29 cellular contexts compared by ENCODE assay signal in the genomic region with DNA sequence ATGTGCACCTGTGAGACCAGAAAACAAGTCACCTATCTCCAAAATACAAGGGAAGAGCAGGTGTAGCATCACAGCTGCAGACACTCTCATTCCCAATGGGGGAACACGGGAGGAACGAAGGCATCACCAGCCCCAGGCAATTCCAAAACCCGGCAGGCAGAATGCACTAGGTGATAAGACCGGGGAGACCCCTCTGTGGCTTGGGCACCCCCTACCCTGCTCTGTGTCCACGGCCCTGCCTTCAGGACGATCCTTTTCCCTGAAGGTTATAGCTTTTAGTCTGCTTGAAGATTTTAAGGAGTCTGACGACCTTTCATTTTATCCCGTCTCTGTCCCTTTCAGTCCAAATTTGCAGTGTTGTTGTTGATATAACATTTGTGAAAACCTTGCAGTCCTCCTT. TPM values are rescaled to one million over a fixed set of nuclear protein-coding genes. Genes with fewer than 3 reads are reported as not detected.
"Had no signal": no experiment of that assay in that cellular context is flagged by ENCODE, and none has a peak within 500 bp of the region (broad histone marks: within the 10 kb centered on the region; RNA-seq: fewer than 3 reads in every experiment).

No MANE protein-coding gene starts in this region.

- H3K27ac ChIP-seq: breast epithelium, esophagus muscularis mucosa, foreskin keratinocyte, heart left ventricle, left ventricle myocardium inferior, parathyroid adenoma, spleen, tibial nerve, vagina had no signal

- H3K9me3 ChIP-seq: esophagus muscularis mucosa, heart left ventricle, left ventricle myocardium inferior, mucosa of descending colon, spleen, vagina had no signal

- H3K9ac ChIP-seq: parathyroid adenoma had no signal

- H3K4me3 ChIP-seq: breast epithelium, esophagus muscularis mucosa, heart left ventricle, left ventricle myocardium inferior, lung, mucosa of descending colon, spleen, tibial nerve, vagina had no signal

- H3K27ac Mint-ChIP-seq: activated CD4-positive, alpha-beta T cell treated with anti-CD3 and anti-CD28 coated beads for 36 hours; activated CD8-positive, alpha-beta T cell treated with anti-CD3 and anti-CD28 coated beads, Interleukin-2, amount 10 ng/mL, durations not matched to agents 7 days and 5 days; activated naive CD4-positive, alpha-beta T cell treated with anti-CD3 and anti-CD28 coated beads, Interleukin-2, amount 10 ng/mL, durations not matched to agents 7 days and 5 days; nephron progenitor cell; T-helper 2 cell treated with Interferon-gamma antibody and Interleukin-4, amounts not matched to agents 5 μg/mL and 100 μg/mL, for 36 hours had no signal

- H3K27me3 Mint-ChIP-seq: activated CD4-positive, alpha-beta T cell treated with anti-CD3 and anti-CD28 coated beads for 36 hours had no signal

- H3K4me3 Mint-ChIP-seq: activated CD4-positive, alpha-beta T cell treated with anti-CD3 and anti-CD28 coated beads for 36 hours; activated CD8-positive, alpha-beta T cell treated with anti-CD3 and anti-CD28 coated beads, Interleukin-2, amount 10 ng/mL, durations not matched to agents 7 days and 5 days; activated naive CD4-positive, alpha-beta T cell treated with anti-CD3 and anti-CD28 coated beads, Interleukin-2, amount 10 ng/mL, durations not matched to agents 7 days and 5 days; nephron progenitor cell; T-helper 2 cell treated with Interferon-gamma antibody and Interleukin-4, amounts not matched to agents 5 μg/mL and 100 μg/mL, for 36 hours had no signal

- H3K4me1 ChIP-seq: breast epithelium, foreskin keratinocyte, parathyroid adenoma, vagina had no signal

- H3K36me3 ChIP-seq: breast epithelium, esophagus muscularis mucosa, left ventricle myocardium inferior, tibial nerve, vagina had no signal

- DNase-seq: activated CD4-positive, alpha-beta T cell treated with anti-CD3 and anti-CD28 coated beads for 36 hours; activated CD4-positive, CD25-positive, alpha-beta regulatory T cell; activated CD8-positive, alpha-beta T cell treated with anti-CD3 and anti-CD28 coated beads, Interleukin-2, amount 10 ng/mL, durations not matched to agents 7 days and 5 days; activated gamma-delta T cell; activated naive CD4-positive, alpha-beta T cell treated with anti-CD3 and anti-CD28 coated beads, Interleukin-2, amount 10 ng/mL, durations not matched to agents 7 days and 5 days; amygdala; central memory CD4-positive, alpha-beta T cell; dermis blood vessel endothelial cell; effector CD4-positive, alpha-beta T cell; foreskin keratinocyte; heart left ventricle; hypothalamus; left ventricle myocardium inferior; mesendoderm; mucosa of descending colon; nephron progenitor cell; right cardiac atrium; spleen; stimulated activated naive CD4-positive, alpha-beta T cell treated with Interleukin-2 at 50 U/mL for 16 hours; T-helper 1 cell had no signal

- ATAC-seq: activated CD4-positive, alpha-beta T cell treated with anti-CD3 and anti-CD28 coated beads for 36 hours; activated CD8-positive, alpha-beta T cell treated with anti-CD3 and anti-CD28 coated beads, Interleukin-2, amount 10 ng/mL, durations not matched to agents 7 days and 5 days; foreskin keratinocyte; heart left ventricle; mucosa of descending colon; right cardiac atrium had no signal

RNA-seq across cellular contexts. Expression of a gene that starts 19.2 kb away (rescaled TPM):
- total RNA-seq: myocyte, pulmonary artery endothelial cell had no signal
